ENCODE assay signal across 1 cellular context in the genomic region with DNA sequence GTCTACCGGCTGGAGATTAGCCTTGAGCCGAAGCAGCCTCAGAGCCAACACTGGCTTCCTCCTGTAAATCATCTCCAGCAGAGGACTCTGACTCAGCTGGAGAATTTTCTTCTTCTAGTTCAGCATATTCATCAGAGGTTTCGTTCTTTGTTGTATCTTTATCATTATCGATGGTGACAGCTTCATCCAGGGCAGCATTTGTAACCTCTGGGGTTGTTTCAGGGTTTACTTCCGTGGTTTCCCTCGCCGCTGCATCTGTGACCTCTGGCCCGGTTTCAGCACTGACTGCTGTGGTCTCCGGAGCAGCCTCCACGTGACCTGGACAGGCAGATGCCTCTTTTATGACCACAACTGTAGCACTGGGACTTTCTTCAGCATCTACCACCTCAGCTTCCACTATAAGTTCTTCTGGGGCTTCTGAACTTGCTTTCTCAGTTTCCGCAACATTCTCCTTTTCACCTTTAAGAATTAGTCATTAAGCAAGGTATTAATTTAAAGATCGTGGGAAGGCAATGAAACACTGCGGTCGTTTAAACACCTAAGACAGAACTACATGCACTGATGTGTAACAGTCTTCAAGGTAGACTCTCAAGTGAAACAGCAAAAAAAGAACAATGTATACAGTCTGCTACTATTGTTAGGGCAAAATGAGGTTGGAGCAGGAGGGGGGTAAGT.
A peak's percentile ranks its signal among the peaks of the same experiment; 100 is the strongest.
TF ChIP-seq lines count a peak whose summit lies in the region.

No MANE protein-coding gene starts in this region.

TF ChIP-seq in HepG2, 621 proteins besides CTCF, POLR2A, EP300 and RAD21 (continued from another document and continues in another):
- no peak for TF ChIP-seq ZNF772 (CRISPR knock-in tag; IDR thresholded peaks at IDR 0.05)
- no peak for TF ChIP-seq MIER3 (CRISPR knock-in tag; IDR thresholded peaks at IDR 0.05; ENCODE audit: borderline replicate concordance)
- no peak; the same call in 1 of the 2 replicates for TF ChIP-seq ZNF556 (CRISPR knock-in tag; IDR thresholded peaks at IDR 0.05; ENCODE audit: borderline replicate concordance)
- no peak for TF ChIP-seq ZNF557 (CRISPR knock-in tag; IDR thresholded peaks at IDR 0.05)
- TF ChIP-seq FOXA1 (IDR thresholded peaks at IDR 0.05) = no peak
- TF ChIP-seq FOXA1 (CRISPR knock-in tag; IDR thresholded peaks at IDR 0.05) = no peak
- no peak for TF ChIP-seq MATR3 (CRISPR knock-in tag; IDR thresholded peaks at IDR 0.05)
- no peak for TF ChIP-seq PRDM15 (CRISPR knock-in tag; IDR thresholded peaks at IDR 0.05)
- no peak for TF ChIP-seq TAF15 (IDR thresholded peaks at IDR 0.05; ENCODE audit: low read depth, low read length, poor library complexity, severe bottlenecking)
- no peak for TF ChIP-seq ZNF619 (CRISPR knock-in tag; IDR thresholded peaks at IDR 0.05)
- TF ChIP-seq HNF4A (CRISPR knock-in tag; IDR thresholded peaks at IDR 0.05) = peak; percentile 23; the same call in 1 of the 2 replicates
- TF ChIP-seq ZZZ3 (CRISPR knock-in tag; IDR thresholded peaks at IDR 0.05; ENCODE audit: borderline replicate concordance) = no peak
- TF ChIP-seq ZNF572 (CRISPR knock-in tag; IDR thresholded peaks at IDR 0.05) = no peak
- no peak for TF ChIP-seq ZNF121 (CRISPR knock-in tag; IDR thresholded peaks at IDR 0.05)
- TF ChIP-seq ZNF563 (CRISPR knock-in tag; IDR thresholded peaks at IDR 0.05) = no peak; the same call in 1 of the 2 replicates
- TF ChIP-seq ISX (CRISPR knock-in tag; conservative IDR thresholded peaks at IDR 0.05) = no peak
- TF ChIP-seq STAG1 (CRISPR knock-in tag; IDR thresholded peaks at IDR 0.05) = no peak
- 0 out of 2 replicates have a peak, but pooled peaks have one; percentile 33 for TF ChIP-seq ZSCAN20 (CRISPR knock-in tag; IDR thresholded peaks at IDR 0.05; ENCODE audit: borderline replicate concordance)
- TF ChIP-seq ZNF737 (CRISPR knock-in tag; IDR thresholded peaks at IDR 0.05; ENCODE audit: borderline replicate concordance) = no peak
- TF ChIP-seq NFYB (CRISPR knock-in tag; IDR thresholded peaks at IDR 0.05) = no peak
- TF ChIP-seq FLYWCH1 (CRISPR knock-in tag; IDR thresholded peaks at IDR 0.05) = no peak
- peak; percentile 51; the same call in 1 of the 2 replicates for TF ChIP-seq ZMYM4 (CRISPR knock-in tag; IDR thresholded peaks at IDR 0.05)
- TF ChIP-seq, protein P1, sequence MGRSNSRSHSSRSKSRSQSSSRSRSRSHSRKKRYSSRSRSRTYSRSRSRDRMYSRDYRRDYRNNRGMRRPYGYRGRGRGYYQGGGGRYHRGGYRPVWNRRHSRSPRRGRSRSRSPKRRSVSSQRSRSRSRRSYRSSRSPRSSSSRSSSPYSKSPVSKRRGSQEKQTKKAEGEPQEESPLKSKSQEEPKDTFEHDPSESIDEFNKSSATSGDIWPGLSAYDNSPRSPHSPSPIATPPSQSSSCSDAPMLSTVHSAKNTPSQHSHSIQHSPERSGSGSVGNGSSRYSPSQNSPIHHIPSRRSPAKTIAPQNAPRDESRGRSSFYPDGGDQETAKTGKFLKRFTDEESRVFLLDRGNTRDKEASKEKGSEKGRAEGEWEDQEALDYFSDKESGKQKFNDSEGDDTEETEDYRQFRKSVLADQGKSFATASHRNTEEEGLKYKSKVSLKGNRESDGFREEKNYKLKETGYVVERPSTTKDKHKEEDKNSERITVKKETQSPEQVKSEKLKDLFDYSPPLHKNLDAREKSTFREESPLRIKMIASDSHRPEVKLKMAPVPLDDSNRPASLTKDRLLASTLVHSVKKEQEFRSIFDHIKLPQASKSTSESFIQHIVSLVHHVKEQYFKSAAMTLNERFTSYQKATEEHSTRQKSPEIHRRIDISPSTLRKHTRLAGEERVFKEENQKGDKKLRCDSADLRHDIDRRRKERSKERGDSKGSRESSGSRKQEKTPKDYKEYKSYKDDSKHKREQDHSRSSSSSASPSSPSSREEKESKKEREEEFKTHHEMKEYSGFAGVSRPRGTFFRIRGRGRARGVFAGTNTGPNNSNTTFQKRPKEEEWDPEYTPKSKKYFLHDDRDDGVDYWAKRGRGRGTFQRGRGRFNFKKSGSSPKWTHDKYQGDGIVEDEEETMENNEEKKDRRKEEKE (IDR thresholded peaks at IDR 0.05) = no peak
- no peak for TF ChIP-seq ADNP (CRISPR knock-in tag; IDR thresholded peaks at IDR 0.05)
- TF ChIP-seq, protein P2, sequence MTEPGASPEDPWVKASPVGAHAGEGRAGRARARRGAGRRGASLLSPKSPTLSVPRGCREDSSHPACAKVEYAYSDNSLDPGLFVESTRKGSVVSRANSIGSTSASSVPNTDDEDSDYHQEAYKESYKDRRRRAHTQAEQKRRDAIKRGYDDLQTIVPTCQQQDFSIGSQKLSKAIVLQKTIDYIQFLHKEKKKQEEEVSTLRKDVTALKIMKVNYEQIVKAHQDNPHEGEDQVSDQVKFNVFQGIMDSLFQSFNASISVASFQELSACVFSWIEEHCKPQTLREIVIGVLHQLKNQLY (CRISPR knock-in tag; IDR thresholded peaks at IDR 0.05) = 0 out of 2 replicates have a peak, but pooled peaks have one; percentile 34
- TF ChIP-seq, protein P3, sequence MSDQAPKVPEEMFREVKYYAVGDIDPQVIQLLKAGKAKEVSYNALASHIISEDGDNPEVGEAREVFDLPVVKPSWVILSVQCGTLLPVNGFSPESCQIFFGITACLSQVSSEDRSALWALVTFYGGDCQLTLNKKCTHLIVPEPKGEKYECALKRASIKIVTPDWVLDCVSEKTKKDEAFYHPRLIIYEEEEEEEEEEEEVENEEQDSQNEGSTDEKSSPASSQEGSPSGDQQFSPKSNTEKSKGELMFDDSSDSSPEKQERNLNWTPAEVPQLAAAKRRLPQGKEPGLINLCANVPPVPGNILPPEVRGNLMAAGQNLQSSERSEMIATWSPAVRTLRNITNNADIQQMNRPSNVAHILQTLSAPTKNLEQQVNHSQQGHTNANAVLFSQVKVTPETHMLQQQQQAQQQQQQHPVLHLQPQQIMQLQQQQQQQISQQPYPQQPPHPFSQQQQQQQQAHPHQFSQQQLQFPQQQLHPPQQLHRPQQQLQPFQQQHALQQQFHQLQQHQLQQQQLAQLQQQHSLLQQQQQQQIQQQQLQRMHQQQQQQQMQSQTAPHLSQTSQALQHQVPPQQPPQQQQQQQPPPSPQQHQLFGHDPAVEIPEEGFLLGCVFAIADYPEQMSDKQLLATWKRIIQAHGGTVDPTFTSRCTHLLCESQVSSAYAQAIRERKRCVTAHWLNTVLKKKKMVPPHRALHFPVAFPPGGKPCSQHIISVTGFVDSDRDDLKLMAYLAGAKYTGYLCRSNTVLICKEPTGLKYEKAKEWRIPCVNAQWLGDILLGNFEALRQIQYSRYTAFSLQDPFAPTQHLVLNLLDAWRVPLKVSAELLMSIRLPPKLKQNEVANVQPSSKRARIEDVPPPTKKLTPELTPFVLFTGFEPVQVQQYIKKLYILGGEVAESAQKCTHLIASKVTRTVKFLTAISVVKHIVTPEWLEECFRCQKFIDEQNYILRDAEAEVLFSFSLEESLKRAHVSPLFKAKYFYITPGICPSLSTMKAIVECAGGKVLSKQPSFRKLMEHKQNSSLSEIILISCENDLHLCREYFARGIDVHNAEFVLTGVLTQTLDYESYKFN (CRISPR knock-in tag; conservative IDR thresholded peaks at IDR 0.05) = peak; percentile 64
- TF ChIP-seq, protein P4, sequence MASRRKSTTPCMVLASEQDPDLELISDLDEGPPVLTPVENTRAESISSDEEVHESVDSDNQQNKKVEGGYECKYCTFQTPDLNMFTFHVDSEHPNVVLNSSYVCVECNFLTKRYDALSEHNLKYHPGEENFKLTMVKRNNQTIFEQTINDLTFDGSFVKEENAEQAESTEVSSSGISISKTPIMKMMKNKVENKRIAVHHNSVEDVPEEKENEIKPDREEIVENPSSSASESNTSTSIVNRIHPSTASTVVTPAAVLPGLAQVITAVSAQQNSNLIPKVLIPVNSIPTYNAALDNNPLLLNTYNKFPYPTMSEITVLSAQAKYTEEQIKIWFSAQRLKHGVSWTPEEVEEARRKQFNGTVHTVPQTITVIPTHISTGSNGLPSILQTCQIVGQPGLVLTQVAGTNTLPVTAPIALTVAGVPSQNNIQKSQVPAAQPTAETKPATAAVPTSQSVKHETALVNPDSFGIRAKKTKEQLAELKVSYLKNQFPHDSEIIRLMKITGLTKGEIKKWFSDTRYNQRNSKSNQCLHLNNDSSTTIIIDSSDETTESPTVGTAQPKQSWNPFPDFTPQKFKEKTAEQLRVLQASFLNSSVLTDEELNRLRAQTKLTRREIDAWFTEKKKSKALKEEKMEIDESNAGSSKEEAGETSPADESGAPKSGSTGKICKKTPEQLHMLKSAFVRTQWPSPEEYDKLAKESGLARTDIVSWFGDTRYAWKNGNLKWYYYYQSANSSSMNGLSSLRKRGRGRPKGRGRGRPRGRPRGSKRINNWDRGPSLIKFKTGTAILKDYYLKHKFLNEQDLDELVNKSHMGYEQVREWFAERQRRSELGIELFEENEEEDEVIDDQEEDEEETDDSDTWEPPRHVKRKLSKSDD (CRISPR knock-in tag; IDR thresholded peaks at IDR 0.05; ENCODE audit: low read depth) = no peak
- no peak for TF ChIP-seq NFRKB (IDR thresholded peaks at IDR 0.05)
- TF ChIP-seq KAT8 (CRISPR knock-in tag; IDR thresholded peaks at IDR 0.05) = peak; percentile 63
- TF ChIP-seq NR2F2 (IDR thresholded peaks at IDR 0.05; ENCODE audit: borderline replicate concordance, low read depth) = no peak; the same call in 1 of the 2 replicates
- TF ChIP-seq GABPA (IDR thresholded peaks at IDR 0.05; ENCODE audit: low read depth, low read length) = no peak
- TF ChIP-seq GABPA (CRISPR knock-in tag; IDR thresholded peaks at IDR 0.05; ENCODE audit: low read depth) = peak; percentile 30; the same call in 1 of the 2 replicates
- peak; percentile 37; the same call in 1 of the 2 replicates for TF ChIP-seq ETV5 (CRISPR knock-in tag; IDR thresholded peaks at IDR 0.05; ENCODE audit: borderline replicate concordance)
- TF ChIP-seq SIX1 (CRISPR knock-in tag; IDR thresholded peaks at IDR 0.05; ENCODE audit: borderline replicate concordance) = no peak
- TF ChIP-seq ZNF331 (CRISPR knock-in tag; IDR thresholded peaks at IDR 0.05) = no peak
- TF ChIP-seq DBP (CRISPR knock-in tag; IDR thresholded peaks at IDR 0.05; ENCODE audit: not compliant biosample characterization) = no peak
- TF ChIP-seq SRY (CRISPR knock-in tag; IDR thresholded peaks at IDR 0.05) = no peak
- TF ChIP-seq SMAD3 (CRISPR knock-in tag; IDR thresholded peaks at IDR 0.05) = no peak
- TF ChIP-seq NONO (IDR thresholded peaks at IDR 0.05) = no peak
- TF ChIP-seq NONO (CRISPR knock-in tag; conservative IDR thresholded peaks at IDR 0.05) = no peak
- TF ChIP-seq ZNF562 (CRISPR knock-in tag; IDR thresholded peaks at IDR 0.05; ENCODE audit: borderline replicate concordance) = no peak
- TF ChIP-seq SUZ12 (IDR thresholded peaks at IDR 0.05; ENCODE audit: low read depth, low read length) = no peak
- TF ChIP-seq RBAK (CRISPR knock-in tag; IDR thresholded peaks at IDR 0.05) = no peak
- TF ChIP-seq CEBPB (IDR thresholded peaks at IDR 0.05; ENCODE audit: borderline replicate concordance, low read depth, low read length) = no peak
- TF ChIP-seq HOXD1 (CRISPR knock-in tag; IDR thresholded peaks at IDR 0.05) = no peak
- no peak for TF ChIP-seq ZNF414 (CRISPR knock-in tag; IDR thresholded peaks at IDR 0.05)
- no peak for TF ChIP-seq ZNF839 (CRISPR knock-in tag; IDR thresholded peaks at IDR 0.05; ENCODE audit: borderline replicate concordance)
- TF ChIP-seq ZNF235 (CRISPR knock-in tag; IDR thresholded peaks at IDR 0.05; ENCODE audit: borderline replicate concordance) = no peak
- TF ChIP-seq ZNF333 (CRISPR knock-in tag; IDR thresholded peaks at IDR 0.05; ENCODE audit: borderline replicate concordance) = no peak
- TF ChIP-seq ARNTL (CRISPR knock-in tag; IDR thresholded peaks at IDR 0.05) = peak; percentile 95
- no peak for TF ChIP-seq SOX6 (IDR thresholded peaks at IDR 0.05)
- TF ChIP-seq SOX6 (CRISPR knock-in tag; IDR thresholded peaks at IDR 0.05) = peak; percentile 56
- no peak for TF ChIP-seq SRSF1 (optimal IDR thresholded peaks at IDR 0.05; ENCODE audit: low read depth, low read length)
- TF ChIP-seq ZNF484 (CRISPR knock-in tag; IDR thresholded peaks at IDR 0.05; ENCODE audit: borderline replicate concordance, low read depth) = no peak
- no peak for TF ChIP-seq ZNF34 (CRISPR knock-in tag; IDR thresholded peaks at IDR 0.05; ENCODE audit: borderline replicate concordance)
- TF ChIP-seq NRL (CRISPR knock-in tag; IDR thresholded peaks at IDR 0.05; ENCODE audit: borderline replicate concordance) = no peak
- TF ChIP-seq CENPX (CRISPR knock-in tag; IDR thresholded peaks at IDR 0.05) = no peak
- TF ChIP-seq KDM2A (CRISPR knock-in tag; IDR thresholded peaks at IDR 0.05; ENCODE audit: borderline replicate concordance, low read depth) = peak; percentile 29; the same call in 1 of the 2 replicates
- TF ChIP-seq GTF2F1 (IDR thresholded peaks at IDR 0.05; ENCODE audit: low read length) = no peak
